ENCODE assay signal across 12 cellular contexts in the genomic region with DNA sequence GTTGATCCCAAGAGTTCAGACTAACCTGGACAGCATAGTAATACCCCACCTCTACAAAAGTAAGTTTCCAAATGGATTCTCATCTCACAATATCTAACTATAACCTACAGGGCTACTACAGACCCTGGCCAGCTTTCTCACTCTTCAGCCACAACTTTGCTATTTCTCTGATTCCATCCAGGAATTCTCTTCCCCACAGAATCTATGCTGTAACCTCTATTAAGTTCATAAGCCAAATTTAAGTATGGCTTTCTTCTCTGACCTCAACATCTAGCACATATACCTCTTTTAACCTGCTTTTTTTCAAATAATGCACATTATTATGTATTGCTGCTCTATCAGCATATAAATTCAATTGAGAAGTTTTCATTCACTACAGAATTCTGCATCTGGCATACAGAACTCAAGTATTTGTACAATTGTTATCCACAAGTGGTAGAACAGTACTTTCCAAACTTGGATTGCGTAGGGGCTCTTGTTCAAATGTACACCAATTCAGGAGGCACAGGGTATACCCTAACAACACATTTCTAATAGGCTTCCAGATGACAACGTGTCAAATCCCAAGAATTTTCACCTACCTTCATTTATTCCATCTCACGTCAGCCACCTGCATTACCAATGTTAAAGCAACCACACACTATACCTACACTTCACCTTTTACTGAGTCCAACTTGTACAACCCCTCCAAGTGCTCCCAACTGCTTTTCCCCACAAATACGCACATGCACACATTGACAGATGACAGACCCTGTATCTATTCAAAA. TPM values are rescaled to one million over a fixed set of nuclear protein-coding genes. Genes with fewer than 3 reads are reported as not detected.
DNase-seq lines count a peak whose midpoint lies in the region; ATAC-seq lines count a peak whose summit lies in the region.
"Had no signal": no experiment of that assay in that cellular context is flagged by ENCODE, and none has a peak within 500 bp of the region (broad histone marks: within the 10 kb centered on the region; RNA-seq: fewer than 3 reads in every experiment).

No MANE protein-coding gene starts in this region.

- peaks cover 4% of the 10 kb centered on the region for H3K27me3 Mint-ChIP-seq in activated naive CD4-positive, alpha-beta T cell treated with anti-CD3 and anti-CD28 coated beads, Interleukin-2, amount 10 ng/mL, durations not matched to agents 7 days and 5 days
- peaks cover 3% of the 10 kb centered on the region for H3K27me3 Mint-ChIP-seq in activated T-helper 1 cell treated with anti-CD3 and anti-CD28 coated beads, Interleukin-12 subunit alpha, Interleukin-12 subunit beta, Interleukin-2, Interleukin-4 antibody, amounts not matched to agents 30 ng/mL and 10 ng/mL and 1 ng/mL, durations not matched to agents 14 hours and 24 hours and 36 hours (ENCODE audit: insufficient read depth)
- H3K27me3 Mint-ChIP-seq in stimulated activated naive B cell treated with anti-CD40 and anti-IgM and Interleukin-4, amounts not matched to agents 10 μg/mL and 1 μg/mL and 100 μg/mL, for 72 hours: no peaks in the 10 kb centered on the region

- H3K9me3 Mint-ChIP-seq in activated naive CD4-positive, alpha-beta T cell treated with anti-CD3 and anti-CD28 coated beads, Interleukin-2, amount 10 ng/mL, durations not matched to agents 7 days and 5 days: no peaks in the 10 kb centered on the region
- H3K9me3 Mint-ChIP-seq in activated naive CD4-positive, alpha-beta T cell treated with anti-CD3 and anti-CD28 coated beads, Interleukin-2, amount 50 U/mL, for 72 hours: no peaks in the 10 kb centered on the region
- H3K9me3 Mint-ChIP-seq in activated T-helper 1 cell treated with anti-CD3 and anti-CD28 coated beads, Interleukin-12 subunit alpha, Interleukin-12 subunit beta, Interleukin-2, Interleukin-4 antibody, amounts not matched to agents 30 ng/mL and 10 ng/mL and 1 ng/mL, durations not matched to agents 14 hours and 24 hours and 36 hours: no peaks in the 10 kb centered on the region
- peaks cover 0 to 1% of the 10 kb centered on the region in 2 donors for H3K9me3 Mint-ChIP-seq in stimulated activated naive B cell treated with anti-CD40 and anti-IgM and Interleukin-4, amounts not matched to agents 10 μg/mL and 1 μg/mL and 100 μg/mL, for 72 hours

- H3K4me3 Mint-ChIP-seq in activated naive CD4-positive, alpha-beta T cell treated with anti-CD3 and anti-CD28 coated beads, Interleukin-2, amount 10 ng/mL, durations not matched to agents 7 days and 5 days: peak overlapping the region; percentile 33
- H3K4me3 Mint-ChIP-seq in activated T-helper 1 cell treated with anti-CD3 and anti-CD28 coated beads, Interleukin-12 subunit alpha, Interleukin-12 subunit beta, Interleukin-2, Interleukin-4 antibody, amounts not matched to agents 30 ng/mL and 10 ng/mL and 1 ng/mL, durations not matched to agents 14 hours and 24 hours and 36 hours: peak overlapping the region; percentile 93
- peak overlapping the region; percentile 8 to 30 for H3K4me3 Mint-ChIP-seq in stimulated activated naive B cell treated with anti-CD40 and anti-IgM and Interleukin-4, amounts not matched to agents 10 μg/mL and 1 μg/mL and 100 μg/mL, for 72 hours

- CTCF ChIA-PET in activated naive CD4-positive, alpha-beta T cell treated with anti-CD3 and anti-CD28 coated beads, Interleukin-2, amount 10 ng/mL, durations not matched to agents 7 days and 5 days (lab: Charles Lee): no interaction called here

- no peak for DNase-seq in activated naive CD4-positive, alpha-beta T cell treated with anti-CD3 and anti-CD28 coated beads, Interleukin-2, amount 10 ng/mL, durations not matched to agents 7 days and 5 days
- DNase-seq in activated naive CD4-positive, alpha-beta T cell treated with anti-CD3 and anti-CD28 coated beads, Interleukin-2, amount 50 U/mL, for 72 hours (ENCODE audit: low spot score in 2 of 2): no peak
- DNase-seq in activated T-helper 1 cell treated with anti-CD3 and anti-CD28 coated beads, Interleukin-12 subunit alpha, Interleukin-12 subunit beta, Interleukin-2, Interleukin-4 antibody, amounts not matched to agents 30 ng/mL and 10 ng/mL and 1 ng/mL, durations not matched to agents 14 hours and 24 hours and 36 hours (ENCODE audit: low spot score): no peak
- DNase-seq in stimulated activated naive B cell treated with anti-CD40 and anti-IgM and Interleukin-4, amounts not matched to agents 10 μg/mL and 1 μg/mL and 100 μg/mL, for 72 hours: no peak
- no peak for DNase-seq in NCI-H2029 treated with DMSO at 0.1 percent for 48 hours (lab: John Stamatoyannopoulos, UW)
- DNase-seq in activated CD4-positive, alpha-beta T cell treated with anti-CD3 and anti-CD28 coated beads for 1 hour: no peak
- DNase-seq: activated CD4-positive, alpha-beta T cell treated with anti-CD3 and anti-CD28 coated beads for 4 hours; BE2C; central memory CD4-positive, alpha-beta T cell; NCI-H1436; small intestine had no signal

- H3K4me1 Mint-ChIP-seq in activated naive CD4-positive, alpha-beta T cell treated with anti-CD3 and anti-CD28 coated beads, Interleukin-2, amount 10 ng/mL, durations not matched to agents 7 days and 5 days: peaks cover 61% of the 10 kb centered on the region
- peaks cover 62% of the 10 kb centered on the region for H3K4me1 Mint-ChIP-seq in activated T-helper 1 cell treated with anti-CD3 and anti-CD28 coated beads, Interleukin-12 subunit alpha, Interleukin-12 subunit beta, Interleukin-2, Interleukin-4 antibody, amounts not matched to agents 30 ng/mL and 10 ng/mL and 1 ng/mL, durations not matched to agents 14 hours and 24 hours and 36 hours (ENCODE audit: low read depth)
- peaks cover 35 to 57% of the 10 kb centered on the region in 2 donors for H3K4me1 Mint-ChIP-seq in stimulated activated naive B cell treated with anti-CD40 and anti-IgM and Interleukin-4, amounts not matched to agents 10 μg/mL and 1 μg/mL and 100 μg/mL, for 72 hours

- peak overlapping the region; percentile 24 for H3K27ac Mint-ChIP-seq in activated naive CD4-positive, alpha-beta T cell treated with anti-CD3 and anti-CD28 coated beads, Interleukin-2, amount 10 ng/mL, durations not matched to agents 7 days and 5 days
- peak overlapping the region in 1 of 2 donors; percentile 66 for H3K27ac Mint-ChIP-seq in activated naive CD4-positive, alpha-beta T cell treated with anti-CD3 and anti-CD28 coated beads, Interleukin-2, amount 50 U/mL, for 72 hours
- H3K27ac Mint-ChIP-seq in activated T-helper 1 cell treated with anti-CD3 and anti-CD28 coated beads, Interleukin-12 subunit alpha, Interleukin-12 subunit beta, Interleukin-2, Interleukin-4 antibody, amounts not matched to agents 30 ng/mL and 10 ng/mL and 1 ng/mL, durations not matched to agents 14 hours and 24 hours and 36 hours: peak overlapping the region; percentile 15
- peak overlapping the region; percentile 89 for H3K27ac Mint-ChIP-seq in stimulated activated naive B cell treated with anti-CD40 and anti-IgM and Interleukin-4, amounts not matched to agents 10 μg/mL and 1 μg/mL and 100 μg/mL, for 72 hours

- ATAC-seq in activated naive CD4-positive, alpha-beta T cell treated with anti-CD3 and anti-CD28 coated beads, Interleukin-2, amount 50 U/mL, for 72 hours: no peak
- no peak for ATAC-seq in stimulated activated naive B cell treated with anti-CD40 and anti-IgM and Interleukin-4, amounts not matched to agents 10 μg/mL and 1 μg/mL and 100 μg/mL, for 72 hours (replicated peaks)
- ATAC-seq: gastroesophageal sphincter had no signal

- peaks cover 68% of the 10 kb centered on the region for H3K36me3 Mint-ChIP-seq in activated naive CD4-positive, alpha-beta T cell treated with anti-CD3 and anti-CD28 coated beads, Interleukin-2, amount 10 ng/mL, durations not matched to agents 7 days and 5 days
- H3K36me3 Mint-ChIP-seq in activated naive CD4-positive, alpha-beta T cell treated with anti-CD3 and anti-CD28 coated beads, Interleukin-2, amount 50 U/mL, for 72 hours: peaks cover 39 to 61% of the 10 kb centered on the region in 2 donors
- peaks cover 65% of the 10 kb centered on the region for H3K36me3 Mint-ChIP-seq in activated T-helper 1 cell treated with anti-CD3 and anti-CD28 coated beads, Interleukin-12 subunit alpha, Interleukin-12 subunit beta, Interleukin-2, Interleukin-4 antibody, amounts not matched to agents 30 ng/mL and 10 ng/mL and 1 ng/mL, durations not matched to agents 14 hours and 24 hours and 36 hours (ENCODE audit: low read depth)
- H3K36me3 Mint-ChIP-seq in stimulated activated naive B cell treated with anti-CD40 and anti-IgM and Interleukin-4, amounts not matched to agents 10 μg/mL and 1 μg/mL and 100 μg/mL, for 72 hours: peaks cover 57 to 71% of the 10 kb centered on the region in 2 donors

- intact Hi-C loops in activated T-helper 1 cell treated with anti-CD3 and anti-CD28 coated beads, Interleukin-12 subunit alpha, Interleukin-12 subunit beta, Interleukin-2, Interleukin-4 antibody, amounts not matched to agents 30 ng/mL and 10 ng/mL and 1 ng/mL, durations not matched to agents 14 hours and 24 hours and 36 hours (cut with micrococcal nuclease): loop anchor here (10.0 kb wide), 1 partner anchor 1252 kb away; a partner anchor contains a TSS

RNA-seq across cellular contexts. Expression of a gene that starts 3.8 kb away (rescaled TPM):
- 1,000 to 10,000 TPM; 2,240 to 2,407 TPM for total RNA-seq in activated naive CD4-positive, alpha-beta T cell treated with anti-CD3 and anti-CD28 coated beads, Interleukin-2, amount 50 U/mL, for 72 hours
- total RNA-seq in activated T-helper 1 cell treated with anti-CD3 and anti-CD28 coated beads, Interleukin-12 subunit alpha, Interleukin-12 subunit beta, Interleukin-2, Interleukin-4 antibody, amounts not matched to agents 30 ng/mL and 10 ng/mL and 1 ng/mL, durations not matched to agents 14 hours and 24 hours and 36 hours: 1,860 and 1,913 TPM in 2 replicates

RNA-seq across cellular contexts. Expression of a gene that starts 16.3 kb away (rescaled TPM):
- total RNA-seq in activated naive CD4-positive, alpha-beta T cell treated with anti-CD3 and anti-CD28 coated beads, Interleukin-2, amount 50 U/mL, for 72 hours: 10 to 100 TPM; 23.3 to 47.4 TPM
- 45.1 and 46.7 TPM in 2 replicates for total RNA-seq in activated T-helper 1 cell treated with anti-CD3 and anti-CD28 coated beads, Interleukin-12 subunit alpha, Interleukin-12 subunit beta, Interleukin-2, Interleukin-4 antibody, amounts not matched to agents 30 ng/mL and 10 ng/mL and 1 ng/mL, durations not matched to agents 14 hours and 24 hours and 36 hours

RNA-seq across cellular contexts. Expression of a gene that starts 38.0 kb away (rescaled TPM):
- 100 to 1,000 TPM; 206 to 219 TPM for total RNA-seq in activated naive CD4-positive, alpha-beta T cell treated with anti-CD3 and anti-CD28 coated beads, Interleukin-2, amount 50 U/mL, for 72 hours
- total RNA-seq in activated T-helper 1 cell treated with anti-CD3 and anti-CD28 coated beads, Interleukin-12 subunit alpha, Interleukin-12 subunit beta, Interleukin-2, Interleukin-4 antibody, amounts not matched to agents 30 ng/mL and 10 ng/mL and 1 ng/mL, durations not matched to agents 14 hours and 24 hours and 36 hours: 224 and 237 TPM in 2 replicates

RNA-seq across cellular contexts. Expression of a gene that starts 38.2 kb away (rescaled TPM):
- total RNA-seq in activated naive CD4-positive, alpha-beta T cell treated with anti-CD3 and anti-CD28 coated beads, Interleukin-2, amount 50 U/mL, for 72 hours: 10 to 100 TPM; 30.6 to 37.2 TPM
- total RNA-seq in activated T-helper 1 cell treated with anti-CD3 and anti-CD28 coated beads, Interleukin-12 subunit alpha, Interleukin-12 subunit beta, Interleukin-2, Interleukin-4 antibody, amounts not matched to agents 30 ng/mL and 10 ng/mL and 1 ng/mL, durations not matched to agents 14 hours and 24 hours and 36 hours: 57.5 and 58.3 TPM in 2 replicates

RNA-seq across cellular contexts. Expression of a gene that starts 52.6 kb away (rescaled TPM):
- total RNA-seq in activated naive CD4-positive, alpha-beta T cell treated with anti-CD3 and anti-CD28 coated beads, Interleukin-2, amount 50 U/mL, for 72 hours: 1 to 10 TPM; 7.2 to 8.0 TPM
- 12.8 and 12.9 TPM in 2 replicates for total RNA-seq in activated T-helper 1 cell treated with anti-CD3 and anti-CD28 coated beads, Interleukin-12 subunit alpha, Interleukin-12 subunit beta, Interleukin-2, Interleukin-4 antibody, amounts not matched to agents 30 ng/mL and 10 ng/mL and 1 ng/mL, durations not matched to agents 14 hours and 24 hours and 36 hours

Comparison
In these comparisons a context has a peak if more than half of its experiments do, and no peak if none do; other contexts are left out.
1. H3K4me3 Mint-ChIP-seq: peak in every context shown above with its lines; median percentile 93 in activated T-helper 1 cell treated with anti-CD3 and anti-CD28 coated beads, Interleukin-12 subunit alpha, Interleukin-12 subunit beta, Interleukin-2, Interleukin-4 antibody, amounts not matched to agents 30 ng/mL and 10 ng/mL and 1 ng/mL, durations not matched to agents 14 hours and 24 hours and 36 hours; 33 in activated naive CD4-positive, alpha-beta T cell treated with anti-CD3 and anti-CD28 coated beads, Interleukin-2, amount 10 ng/mL, durations not matched to agents 7 days and 5 days; 19 in stimulated activated naive B cell treated with anti-CD40 and anti-IgM and Interleukin-4, amounts not matched to agents 10 μg/mL and 1 μg/mL and 100 μg/mL, for 72 hours.